1 cellular context compared by ENCODE assay signal in the genomic region with DNA sequence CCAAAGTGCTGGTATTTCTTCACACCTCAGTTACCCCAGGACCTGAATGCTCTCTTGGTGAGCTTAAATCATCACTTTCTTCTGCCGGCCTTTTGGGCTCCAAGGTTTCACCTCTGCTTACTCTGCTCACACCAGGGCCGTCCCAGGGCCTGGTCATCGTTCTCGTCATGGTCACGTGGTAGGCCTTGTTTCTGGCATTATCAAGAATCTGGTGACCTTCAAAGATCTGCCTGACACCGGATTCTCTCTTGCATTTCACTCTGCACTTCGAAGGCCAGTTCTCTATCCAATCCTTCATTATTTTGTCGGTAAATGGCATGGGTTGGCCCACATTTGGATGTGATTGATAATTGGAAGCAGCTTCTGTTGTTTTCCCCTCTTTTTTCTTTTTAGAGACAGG.
TF ChIP-seq lines count a peak whose summit lies in the region.

No MANE protein-coding gene starts in this region.

TF ChIP-seq in HepG2, 621 proteins besides CTCF, POLR2A, EP300 and RAD21 (continued from another document):
- TF ChIP-seq, protein P1, sequence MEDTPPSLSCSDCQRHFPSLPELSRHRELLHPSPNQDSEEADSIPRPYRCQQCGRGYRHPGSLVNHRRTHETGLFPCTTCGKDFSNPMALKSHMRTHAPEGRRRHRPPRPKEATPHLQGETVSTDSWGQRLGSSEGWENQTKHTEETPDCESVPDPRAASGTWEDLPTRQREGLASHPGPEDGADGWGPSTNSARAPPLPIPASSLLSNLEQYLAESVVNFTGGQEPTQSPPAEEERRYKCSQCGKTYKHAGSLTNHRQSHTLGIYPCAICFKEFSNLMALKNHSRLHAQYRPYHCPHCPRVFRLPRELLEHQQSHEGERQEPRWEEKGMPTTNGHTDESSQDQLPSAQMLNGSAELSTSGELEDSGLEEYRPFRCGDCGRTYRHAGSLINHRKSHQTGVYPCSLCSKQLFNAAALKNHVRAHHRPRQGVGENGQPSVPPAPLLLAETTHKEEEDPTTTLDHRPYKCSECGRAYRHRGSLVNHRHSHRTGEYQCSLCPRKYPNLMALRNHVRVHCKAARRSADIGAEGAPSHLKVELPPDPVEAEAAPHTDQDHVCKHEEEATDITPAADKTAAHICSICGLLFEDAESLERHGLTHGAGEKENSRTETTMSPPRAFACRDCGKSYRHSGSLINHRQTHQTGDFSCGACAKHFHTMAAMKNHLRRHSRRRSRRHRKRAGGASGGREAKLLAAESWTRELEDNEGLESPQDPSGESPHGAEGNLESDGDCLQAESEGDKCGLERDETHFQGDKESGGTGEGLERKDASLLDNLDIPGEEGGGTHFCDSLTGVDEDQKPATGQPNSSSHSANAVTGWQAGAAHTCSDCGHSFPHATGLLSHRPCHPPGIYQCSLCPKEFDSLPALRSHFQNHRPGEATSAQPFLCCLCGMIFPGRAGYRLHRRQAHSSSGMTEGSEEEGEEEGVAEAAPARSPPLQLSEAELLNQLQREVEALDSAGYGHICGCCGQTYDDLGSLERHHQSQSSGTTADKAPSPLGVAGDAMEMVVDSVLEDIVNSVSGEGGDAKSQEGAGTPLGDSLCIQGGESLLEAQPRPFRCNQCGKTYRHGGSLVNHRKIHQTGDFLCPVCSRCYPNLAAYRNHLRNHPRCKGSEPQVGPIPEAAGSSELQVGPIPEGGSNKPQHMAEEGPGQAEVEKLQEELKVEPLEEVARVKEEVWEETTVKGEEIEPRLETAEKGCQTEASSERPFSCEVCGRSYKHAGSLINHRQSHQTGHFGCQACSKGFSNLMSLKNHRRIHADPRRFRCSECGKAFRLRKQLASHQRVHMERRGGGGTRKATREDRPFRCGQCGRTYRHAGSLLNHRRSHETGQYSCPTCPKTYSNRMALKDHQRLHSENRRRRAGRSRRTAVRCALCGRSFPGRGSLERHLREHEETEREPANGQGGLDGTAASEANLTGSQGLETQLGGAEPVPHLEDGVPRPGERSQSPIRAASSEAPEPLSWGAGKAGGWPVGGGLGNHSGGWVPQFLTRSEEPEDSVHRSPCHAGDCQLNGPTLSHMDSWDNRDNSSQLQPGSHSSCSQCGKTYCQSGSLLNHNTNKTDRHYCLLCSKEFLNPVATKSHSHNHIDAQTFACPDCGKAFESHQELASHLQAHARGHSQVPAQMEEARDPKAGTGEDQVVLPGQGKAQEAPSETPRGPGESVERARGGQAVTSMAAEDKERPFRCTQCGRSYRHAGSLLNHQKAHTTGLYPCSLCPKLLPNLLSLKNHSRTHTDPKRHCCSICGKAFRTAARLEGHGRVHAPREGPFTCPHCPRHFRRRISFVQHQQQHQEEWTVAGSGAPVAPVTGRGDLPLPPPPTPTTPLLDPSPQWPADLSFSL (CRISPR knock-in tag; IDR thresholded peaks at IDR 0.05) = no peak
- TF ChIP-seq, protein P2, sequence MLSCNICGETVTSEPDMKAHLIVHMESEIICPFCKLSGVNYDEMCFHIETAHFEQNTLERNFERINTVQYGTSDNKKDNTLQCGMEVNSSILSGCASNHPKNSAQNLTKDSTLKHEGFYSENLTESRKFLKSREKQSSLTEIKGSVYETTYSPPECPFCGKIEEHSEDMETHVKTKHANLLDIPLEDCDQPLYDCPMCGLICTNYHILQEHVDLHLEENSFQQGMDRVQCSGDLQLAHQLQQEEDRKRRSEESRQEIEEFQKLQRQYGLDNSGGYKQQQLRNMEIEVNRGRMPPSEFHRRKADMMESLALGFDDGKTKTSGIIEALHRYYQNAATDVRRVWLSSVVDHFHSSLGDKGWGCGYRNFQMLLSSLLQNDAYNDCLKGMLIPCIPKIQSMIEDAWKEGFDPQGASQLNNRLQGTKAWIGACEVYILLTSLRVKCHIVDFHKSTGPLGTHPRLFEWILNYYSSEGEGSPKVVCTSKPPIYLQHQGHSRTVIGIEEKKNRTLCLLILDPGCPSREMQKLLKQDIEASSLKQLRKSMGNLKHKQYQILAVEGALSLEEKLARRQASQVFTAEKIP (CRISPR knock-in tag; IDR thresholded peaks at IDR 0.05; ENCODE audit: borderline replicate concordance) = no peak
